In genomic region chr20:59388402-59388801, GRCh38 we compare ENCODE assay signal across 31 cellular contexts.
"Had no signal": no experiment of that assay in that cellular context is flagged by ENCODE, and none has a peak within 500 bp of the region (broad histone marks: within the 10 kb centered on the region; RNA-seq: fewer than 3 reads in every experiment).

No MANE protein-coding gene starts in this region.

- DNase-seq: activated B cell treated with CpG ODN at 0.5 μM for 24 hours; activated CD4-positive, alpha-beta T cell treated with anti-CD3 and anti-CD28 coated beads for 48 hours; activated CD4-positive, alpha-beta T cell treated with anti-CD3 and anti-CD28 coated beads, Interleukin-2, amount 50 U/mL, for 1 hour; activated CD4-positive, alpha-beta T cell treated with anti-CD3 and anti-CD28 coated beads, Interleukin-2, amount 50 U/mL, for 48 hours; activated CD8-positive, alpha-beta memory T cell treated with anti-CD3 and anti-CD28 coated beads for 24 hours; activated CD8-positive, alpha-beta T cell treated with anti-CD3 and anti-CD28 coated beads for 36 hours; activated gamma-delta T cell; activated naive CD4-positive, alpha-beta T cell; activated naive CD4-positive, alpha-beta T cell treated with anti-CD3 and anti-CD28 coated beads, Interleukin-2, amount 10 ng/mL, durations not matched to agents 7 days and 5 days; activated naive CD8-positive, alpha-beta T cell treated with anti-CD3 and anti-CD28 coated beads, Interleukin-2, amount 10 ng/mL, durations not matched to agents 7 days and 5 days; activated T-cell treated with anti-CD3 and anti-CD28 coated beads, Interleukin-2, amount 50 U/mL, for 4 hours; anterior cingulate cortex; brain microvascular endothelial cell; cortex of kidney; dermis blood vessel endothelial cell; effector CD4-positive, alpha-beta T cell; effector memory CD8-positive, alpha-beta T cell; erythroblast; foreskin fibroblast; head of caudate nucleus; T-cell; T1000; WERI-Rb-1 had no signal

- H3K27me3 ChIP-seq: brain microvascular endothelial cell had no signal

- H3K36me3 Mint-ChIP-seq: activated naive CD4-positive, alpha-beta T cell treated with anti-CD3 and anti-CD28 coated beads, Interleukin-2, amount 10 ng/mL, durations not matched to agents 7 days and 5 days; activated naive CD4-positive, alpha-beta T cell treated with anti-CD3 and anti-CD28 coated beads, Interleukin-2, amount 50 U/mL, for 72 hours; activated naive CD8-positive, alpha-beta T cell treated with anti-CD3 and anti-CD28 coated beads, Interleukin-2, amount 10 ng/mL, durations not matched to agents 7 days and 5 days; T-cell had no signal

- H3K36me3 ChIP-seq: brain microvascular endothelial cell, WERI-Rb-1 had no signal

- H3K4me1 Mint-ChIP-seq: activated T-helper 17 cell treated with anti-CD3 and anti-CD28 coated beads, Interleukin-2, amount 50 U/mL, for 72 hours had no signal

- H3K4me3 Mint-ChIP-seq: activated B cell treated with CpG ODN at 0.5 μM for 24 hours; activated CD8-positive, alpha-beta T cell treated with anti-CD3 and anti-CD28 coated beads for 36 hours; activated naive CD4-positive, alpha-beta T cell treated with anti-CD3 and anti-CD28 coated beads, Interleukin-2, amount 10 ng/mL, durations not matched to agents 7 days and 5 days; activated naive CD8-positive, alpha-beta T cell treated with anti-CD3 and anti-CD28 coated beads, Interleukin-2, amount 10 ng/mL, durations not matched to agents 7 days and 5 days; activated T-cell treated with anti-CD3 and anti-CD28 coated beads, Interleukin-2, amount 50 U/mL, for 4 hours; activated T-helper 17 cell treated with anti-CD3 and anti-CD28 coated beads, Interleukin-2, amount 50 U/mL, for 72 hours; central memory CD8-positive, alpha-beta T cell; effector memory CD8-positive, alpha-beta T cell; T-cell; T-helper 1 cell treated with Interleukin-12 subunit alpha and Interleukin-12 subunit beta and Interleukin-4 antibody, amounts not matched to agents 30 μg/mL and 1 μg/mL, for 36 hours had no signal

- FAIRE-seq: astrocyte, bronchial epithelial cell, colon, frontal cortex had no signal

- H3K27ac Mint-ChIP-seq: activated B cell treated with CpG ODN at 0.5 μM for 24 hours; activated CD8-positive, alpha-beta T cell treated with anti-CD3 and anti-CD28 coated beads for 36 hours; activated naive CD4-positive, alpha-beta T cell treated with anti-CD3 and anti-CD28 coated beads, Interleukin-2, amount 10 ng/mL, durations not matched to agents 7 days and 5 days; activated naive CD4-positive, alpha-beta T cell treated with anti-CD3 and anti-CD28 coated beads, Interleukin-2, amount 50 U/mL, for 72 hours; activated naive CD8-positive, alpha-beta T cell treated with anti-CD3 and anti-CD28 coated beads, Interleukin-2, amount 10 ng/mL, durations not matched to agents 7 days and 5 days; activated T-helper 17 cell treated with anti-CD3 and anti-CD28 coated beads, Interleukin-2, amount 50 U/mL, for 72 hours; effector memory CD8-positive, alpha-beta T cell; T-cell; T-helper 1 cell treated with Interleukin-12 subunit alpha and Interleukin-12 subunit beta and Interleukin-4 antibody, amounts not matched to agents 30 μg/mL and 1 μg/mL, for 36 hours had no signal

- H3K9me3 Mint-ChIP-seq: activated B cell treated with CpG ODN at 0.5 μM for 24 hours; activated CD8-positive, alpha-beta T cell treated with anti-CD3 and anti-CD28 coated beads for 36 hours; activated naive CD4-positive, alpha-beta T cell treated with anti-CD3 and anti-CD28 coated beads, Interleukin-2, amount 10 ng/mL, durations not matched to agents 7 days and 5 days; activated naive CD8-positive, alpha-beta T cell treated with anti-CD3 and anti-CD28 coated beads, Interleukin-2, amount 10 ng/mL, durations not matched to agents 7 days and 5 days; activated T-cell treated with anti-CD3 and anti-CD28 coated beads, Interleukin-2, amount 50 U/mL, for 4 hours; activated T-helper 17 cell treated with anti-CD3 and anti-CD28 coated beads, Interleukin-2, amount 50 U/mL, for 72 hours; central memory CD8-positive, alpha-beta T cell; effector memory CD8-positive, alpha-beta T cell; T-cell; T-helper 1 cell treated with Interleukin-12 subunit alpha and Interleukin-12 subunit beta and Interleukin-4 antibody, amounts not matched to agents 30 μg/mL and 1 μg/mL, for 36 hours had no signal

- H3K27ac ChIP-seq: brain microvascular endothelial cell, WERI-Rb-1 had no signal

- H3K27me3 Mint-ChIP-seq: activated CD8-positive, alpha-beta T cell treated with anti-CD3 and anti-CD28 coated beads for 36 hours had no signal
